1 cellular context compared by ENCODE assay signal in genomic region chr2:3827673-3828575, GRCh38.
TF ChIP-seq lines count a peak whose summit lies in the region.

No MANE protein-coding gene starts in this region.

TF ChIP-seq in H1, 55 proteins besides CTCF, POLR2A, EP300 and RAD21 (continued from another document):
- TF ChIP-seq CHD7 (IDR thresholded peaks at IDR 0.05; ENCODE audit: insufficient replicate concordance, low read length) (no peak), RXRA (IDR thresholded peaks at IDR 0.05; ENCODE audit: insufficient read depth, low read depth, low read length) (no peak), EGR1 (IDR thresholded peaks at IDR 0.05; ENCODE audit: borderline replicate concordance, low read depth, low read length) (no peak), CHD1 (IDR thresholded peaks at IDR 0.05; ENCODE audit: low read depth, low read length) (no peak), JUND (IDR thresholded peaks at IDR 0.05; ENCODE audit: low read length) (no peak), KDM5A (IDR thresholded peaks at IDR 0.05; ENCODE audit: low read length) (no peak), MAFK (IDR thresholded peaks at IDR 0.05; ENCODE audit: low read depth, low read length) (no peak), RNF2 (IDR thresholded peaks at IDR 0.05; ENCODE audit: borderline replicate concordance, low read depth, low read length, missing control alignments, poor library complexity, severe bottlenecking) (no peak), E2F6 (IDR thresholded peaks at IDR 0.05) (no peak), MAX (IDR thresholded peaks at IDR 0.05) (no peak), NRF1 (IDR thresholded peaks at IDR 0.05; ENCODE audit: low read depth, low read length) (no peak), SAP30 (IDR thresholded peaks at IDR 0.05; ENCODE audit: insufficient read depth, insufficient replicate concordance, low read length) (no peak), RBBP5 (IDR thresholded peaks at IDR 0.05; ENCODE audit: borderline replicate concordance, low read depth, low read length) (no peak), FOSL1 (IDR thresholded peaks at IDR 0.05; ENCODE audit: insufficient read depth, low read depth, low read length) (no peak), SP4 (IDR thresholded peaks at IDR 0.05; ENCODE audit: low read length) (no peak), YY1 (IDR thresholded peaks at IDR 0.05; ENCODE audit: low read depth, low read length) (no peak), SP2 (IDR thresholded peaks at IDR 0.05; ENCODE audit: low read length) (no peak)
